ENCODE assay signal across 3 cellular contexts in genomic region chr7:8239702-8240362, GRCh38. TPM values are rescaled to one million over a fixed set of nuclear protein-coding genes. Genes with fewer than 3 reads are reported as not detected.
"Had no signal": no experiment of that assay in that cellular context is flagged by ENCODE, and none has a peak within 500 bp of the region (broad histone marks: within the 10 kb centered on the region; RNA-seq: fewer than 3 reads in every experiment).

No MANE protein-coding gene starts in this region.

RNA-seq across cellular contexts. Expression of gene ICA1, which starts 22.1 kb away (rescaled TPM):
- total RNA-seq: IMR-90, M059J, SJSA1 had no signal
